In genomic region chr13:113059891-113060290, GRCh38 we compare ENCODE assay signal across 17 cellular contexts. TPM values are rescaled to one million over a fixed set of nuclear protein-coding genes. Genes with fewer than 3 reads are reported as not detected.
"Had no signal": no experiment of that assay in that cellular context is flagged by ENCODE, and none has a peak within 500 bp of the region (broad histone marks: within the 10 kb centered on the region; RNA-seq: fewer than 3 reads in every experiment).

No MANE protein-coding gene starts in this region.

- H3K4me1 ChIP-seq: colonic mucosa, foreskin keratinocyte, stomach, tibial nerve had no signal

- H3K27ac ChIP-seq: cardiac muscle cell, colonic mucosa, foreskin keratinocyte, stomach, tibial nerve, vagina, VCaP had no signal

- H3K36me3 Mint-ChIP-seq: activated naive CD4-positive, alpha-beta T cell treated with anti-CD3 and anti-CD28 coated beads, Interleukin-2, amount 10 ng/mL, durations not matched to agents 7 days and 5 days had no signal

- H3K4me1 Mint-ChIP-seq: activated naive CD4-positive, alpha-beta T cell treated with anti-CD3 and anti-CD28 coated beads, Interleukin-2, amount 10 ng/mL, durations not matched to agents 7 days and 5 days had no signal

- H3K27me3 ChIP-seq: cardiac muscle cell, colonic mucosa, foreskin keratinocyte, stomach, vagina had no signal

- H3K9me3 Mint-ChIP-seq: activated naive CD4-positive, alpha-beta T cell treated with anti-CD3 and anti-CD28 coated beads, Interleukin-2, amount 10 ng/mL, durations not matched to agents 7 days and 5 days; activated T-helper 2 cell treated with anti-CD3 and anti-CD28 coated beads, Interferon-gamma antibody, Interleukin-2, Interleukin-4, amounts not matched to agents 10 μg/mL and 5 μg/mL and 100 μg/mL, durations not matched to agents 14 hours and 24 hours and 36 hours; nephron had no signal

- H3K27me3 Mint-ChIP-seq: activated naive CD4-positive, alpha-beta T cell treated with anti-CD3 and anti-CD28 coated beads, Interleukin-2, amount 10 ng/mL, durations not matched to agents 7 days and 5 days had no signal

- H3K9me3 ChIP-seq: colonic mucosa, stomach, vagina had no signal

- H3K36me3 ChIP-seq: cardiac muscle cell, colonic mucosa, tibial nerve, vagina had no signal

- H3K27ac Mint-ChIP-seq: activated T-helper 2 cell treated with anti-CD3 and anti-CD28 coated beads, Interferon-gamma antibody, Interleukin-2, Interleukin-4, amounts not matched to agents 10 μg/mL and 5 μg/mL and 100 μg/mL, durations not matched to agents 14 hours and 24 hours and 36 hours; nephron had no signal

- H3K4me3 Mint-ChIP-seq: activated naive CD4-positive, alpha-beta T cell treated with anti-CD3 and anti-CD28 coated beads, Interleukin-2, amount 10 ng/mL, durations not matched to agents 7 days and 5 days; nephron had no signal

- H3K4me3 ChIP-seq: cardiac muscle cell, colonic mucosa, stomach, tibial nerve, vagina had no signal

- DNase-seq: activated CD4-positive, alpha-beta T cell treated with anti-CD3 and anti-CD28 coated beads, Interleukin-2, amount 50 U/mL, for 48 hours; activated naive CD4-positive, alpha-beta T cell treated with anti-CD3 and anti-CD28 coated beads, Interleukin-2, amount 10 ng/mL, durations not matched to agents 7 days and 5 days; activated T-cell treated with anti-CD3 and anti-CD28 coated beads, Interleukin-2, amount 50 U/mL, for 1 hour; colonic mucosa; effector CD4-positive, alpha-beta T cell; stimulated activated CD4-positive, alpha-beta T cell treated with anti-CD3 and anti-CD28 coated beads, Interleukin-12 subunit alpha, Interleukin-12 subunit beta, amount 100 ng/mL, for 4 hours; stimulated activated CD4-positive, alpha-beta T cell treated with anti-CD3 and anti-CD28 coated beads, Interleukin-2, amount 100 ng/mL, for 24 hours; stomach had no signal

RNA-seq across cellular contexts. Expression of gene F7, which starts 45.7 kb away (rescaled TPM):
- total RNA-seq: activated T-helper 2 cell treated with anti-CD3 and anti-CD28 coated beads, Interferon-gamma antibody, Interleukin-2, Interleukin-4, amounts not matched to agents 10 μg/mL and 5 μg/mL and 100 μg/mL, durations not matched to agents 14 hours and 24 hours and 36 hours; foreskin keratinocyte; pulmonary artery endothelial cell; stomach; T-helper 1 cell treated with Interleukin-12 subunit alpha and Interleukin-12 subunit beta and Interleukin-4 antibody, amounts not matched to agents 30 ng/mL and 1 ng/mL, for 36 hours; tibial nerve; vagina had no signal
- polyA plus RNA-seq: cardiac muscle cell, foreskin keratinocyte had no signal
